30 cellular contexts compared by ENCODE assay signal in genomic region chr1:94528826-94529225, GRCh38.
"Had no signal": no experiment of that assay in that cellular context is flagged by ENCODE, and none has a peak within 500 bp of the region (broad histone marks: within the 10 kb centered on the region; RNA-seq: fewer than 3 reads in every experiment).

No MANE protein-coding gene starts in this region.

- ATAC-seq: gastrocnemius medialis; naive thymus-derived CD4-positive, alpha-beta T cell; stimulated activated naive B cell treated with anti-CD40 and anti-IgM and Interleukin-4, amounts not matched to agents 10 μg/mL and 1 μg/mL and 100 μg/mL, for 72 hours had no signal

- H3K27ac ChIP-seq: ascending aorta, gastrocnemius medialis, prostate gland, sigmoid colon, suprapubic skin had no signal

- H3K27me3 Mint-ChIP-seq: stimulated activated naive B cell treated with anti-CD40 and anti-IgM and Interleukin-4, amounts not matched to agents 10 μg/mL and 1 μg/mL and 100 μg/mL, for 72 hours had no signal

- H3K27me3 ChIP-seq: ascending aorta, gastrocnemius medialis, pancreas, sigmoid colon, suprapubic skin, tibial nerve had no signal

- H3K4me1 Mint-ChIP-seq: activated naive CD4-positive, alpha-beta T cell treated with anti-CD3 and anti-CD28 coated beads, Interleukin-2, amount 10 ng/mL, durations not matched to agents 7 days and 5 days; activated naive CD8-positive, alpha-beta T cell treated with anti-CD3 and anti-CD28 coated beads, Interleukin-2, amount 10 ng/mL, durations not matched to agents 7 days and 5 days; naive thymus-derived CD4-positive, alpha-beta T cell; stimulated activated naive B cell treated with anti-CD40 and anti-IgM and Interleukin-4, amounts not matched to agents 10 μg/mL and 1 μg/mL and 100 μg/mL, for 72 hours had no signal

- H3K4me3 Mint-ChIP-seq: activated naive CD4-positive, alpha-beta T cell treated with anti-CD3 and anti-CD28 coated beads, Interleukin-2, amount 10 ng/mL, durations not matched to agents 7 days and 5 days; activated naive CD8-positive, alpha-beta T cell treated with anti-CD3 and anti-CD28 coated beads, Interleukin-2, amount 10 ng/mL, durations not matched to agents 7 days and 5 days; activated T-cell treated with anti-CD3 and anti-CD28 coated beads, Interleukin-2, amount 50 U/mL, for 24 hours; dendritic cell treated with granulocyte-macrophage colony-stimulating factor and Interleukin-4, amounts not matched to agents 40 ng/mL and 50 ng/mL, for 4 days; naive thymus-derived CD4-positive, alpha-beta T cell; neural crest cell; stimulated activated naive B cell treated with anti-CD40 and anti-IgM and Interleukin-4, amounts not matched to agents 10 μg/mL and 1 μg/mL and 100 μg/mL, for 72 hours; T-helper 2 cell treated with Interferon-gamma antibody and Interleukin-4, amounts not matched to agents 5 μg/mL and 100 μg/mL, for 36 hours had no signal

- H3K4me3 ChIP-seq: ascending aorta, gastrocnemius medialis, pancreas, prostate gland, sigmoid colon, suprapubic skin, tibial nerve had no signal

- H3K9me3 Mint-ChIP-seq: activated naive CD4-positive, alpha-beta T cell treated with anti-CD3 and anti-CD28 coated beads, Interleukin-2, amount 10 ng/mL, durations not matched to agents 7 days and 5 days; activated naive CD8-positive, alpha-beta T cell treated with anti-CD3 and anti-CD28 coated beads, Interleukin-2, amount 10 ng/mL, durations not matched to agents 7 days and 5 days; activated T-cell treated with anti-CD3 and anti-CD28 coated beads, Interleukin-2, amount 50 U/mL, for 24 hours; dendritic cell treated with granulocyte-macrophage colony-stimulating factor and Interleukin-4, amounts not matched to agents 40 ng/mL and 50 ng/mL, for 4 days; neural crest cell; stimulated activated naive B cell treated with anti-CD40 and anti-IgM and Interleukin-4, amounts not matched to agents 10 μg/mL and 1 μg/mL and 100 μg/mL, for 72 hours; T-helper 2 cell treated with Interferon-gamma antibody and Interleukin-4, amounts not matched to agents 5 μg/mL and 100 μg/mL, for 36 hours had no signal

- DNase-seq: activated CD4-positive, alpha-beta T cell treated with anti-CD3 and anti-CD28 coated beads for 4 hours; activated CD4-positive, alpha-beta T cell treated with anti-CD3 and anti-CD28 coated beads, Interleukin-2, amount 50 U/mL, for 48 hours; activated CD8-positive, alpha-beta memory T cell treated with anti-CD3 and anti-CD28 coated beads, Interleukin-2, amount 50 U/mL, for 48 hours; activated gamma-delta T cell; activated naive CD4-positive, alpha-beta T cell treated with anti-CD3 and anti-CD28 coated beads, Interleukin-2, amount 10 ng/mL, durations not matched to agents 7 days and 5 days; activated naive CD8-positive, alpha-beta T cell treated with anti-CD3 and anti-CD28 coated beads, Interleukin-2, amount 10 ng/mL, durations not matched to agents 7 days and 5 days; activated T-cell treated with anti-CD3 and anti-CD28 coated beads, Interleukin-2, amount 50 U/mL, for 24 hours; caudate nucleus; effector CD4-positive, alpha-beta T cell; gastrocnemius medialis; glutamatergic neuron; islet precursor cell; left cardiac atrium; midbrain; naive thymus-derived CD4-positive, alpha-beta T cell; nucleus accumbens; pancreas; retina; sigmoid colon; small intestine; stimulated activated CD4-positive, alpha-beta T cell treated with anti-CD3 and anti-CD28 coated beads, Interleukin-1b, Interleukin-23, amount 100 ng/mL, for 48 hours; stimulated activated naive B cell treated with anti-CD40 and anti-IgM and Interleukin-4, amounts not matched to agents 10 μg/mL and 1 μg/mL and 100 μg/mL, for 72 hours; T-helper 1 cell had no signal

- H3K36me3 Mint-ChIP-seq: activated naive CD4-positive, alpha-beta T cell treated with anti-CD3 and anti-CD28 coated beads, Interleukin-2, amount 10 ng/mL, durations not matched to agents 7 days and 5 days; activated naive CD8-positive, alpha-beta T cell treated with anti-CD3 and anti-CD28 coated beads, Interleukin-2, amount 10 ng/mL, durations not matched to agents 7 days and 5 days; naive thymus-derived CD4-positive, alpha-beta T cell; stimulated activated naive B cell treated with anti-CD40 and anti-IgM and Interleukin-4, amounts not matched to agents 10 μg/mL and 1 μg/mL and 100 μg/mL, for 72 hours had no signal

- H3K36me3 ChIP-seq: gastrocnemius medialis, prostate gland, suprapubic skin had no signal

- H3K4me1 ChIP-seq: gastrocnemius medialis, prostate gland had no signal

- H3K9me3 ChIP-seq: ascending aorta, gastrocnemius medialis, pancreas, prostate gland, sigmoid colon, suprapubic skin, tibial nerve had no signal

- H3K27ac Mint-ChIP-seq: activated naive CD4-positive, alpha-beta T cell treated with anti-CD3 and anti-CD28 coated beads, Interleukin-2, amount 10 ng/mL, durations not matched to agents 7 days and 5 days; activated naive CD8-positive, alpha-beta T cell treated with anti-CD3 and anti-CD28 coated beads, Interleukin-2, amount 10 ng/mL, durations not matched to agents 7 days and 5 days; activated T-cell treated with anti-CD3 and anti-CD28 coated beads, Interleukin-2, amount 50 U/mL, for 24 hours; dendritic cell treated with granulocyte-macrophage colony-stimulating factor and Interleukin-4, amounts not matched to agents 40 ng/mL and 50 ng/mL, for 4 days; naive thymus-derived CD4-positive, alpha-beta T cell; stimulated activated naive B cell treated with anti-CD40 and anti-IgM and Interleukin-4, amounts not matched to agents 10 μg/mL and 1 μg/mL and 100 μg/mL, for 72 hours; T-helper 2 cell treated with Interferon-gamma antibody and Interleukin-4, amounts not matched to agents 5 μg/mL and 100 μg/mL, for 36 hours had no signal
